ENCODE assay signal across 16 cellular contexts in genomic region chr22:44312766-44313165, GRCh38. TPM values are rescaled to one million over a fixed set of nuclear protein-coding genes. Genes with fewer than 3 reads are reported as not detected.
DNase-seq lines count a peak whose midpoint lies in the region; ATAC-seq and TF ChIP-seq lines count a peak whose summit lies in the region.
"Had no signal": no experiment of that assay in that cellular context is flagged by ENCODE, and none has a peak within 500 bp of the region (broad histone marks: within the 10 kb centered on the region; RNA-seq: fewer than 3 reads in every experiment).

Gene SHISAL1 (minus strand): TSS chr22:44312951. CDS start chr22:44300945, 12,006 bp downstream.

- no peaks in the 10 kb centered on the region for H3K27me3 Mint-ChIP-seq in osteocyte (ENCODE audit: unreplicated experiment)
- no peaks in the 10 kb centered on the region for H3K27me3 Mint-ChIP-seq in activated naive CD8-positive, alpha-beta T cell treated with anti-CD3 and anti-CD28 coated beads for 36 hours
- H3K27me3 Mint-ChIP-seq in T-helper 2 cell treated with Interferon-gamma antibody and Interleukin-4, amounts not matched to agents 5 μg/mL and 100 μg/mL, for 36 hours (ENCODE audit: low read depth): no peaks in the 10 kb centered on the region
- H3K27me3 Mint-ChIP-seq in activated T-cell treated with anti-CD3 and anti-CD28 coated beads, Interleukin-2, amount 50 U/mL, for 72 hours (ENCODE audit: low read depth): no peaks in the 10 kb centered on the region
- H3K27me3 Mint-ChIP-seq: naive thymus-derived CD4-positive, alpha-beta T cell had no signal

- peaks cover 50% of the 10 kb centered on the region for H3K4me1 Mint-ChIP-seq in osteocyte (ENCODE audit: unreplicated experiment)
- H3K4me1 Mint-ChIP-seq in activated naive CD8-positive, alpha-beta T cell treated with anti-CD3 and anti-CD28 coated beads for 36 hours: peaks cover 17% of the 10 kb centered on the region
- peaks cover 9% of the 10 kb centered on the region for H3K4me1 Mint-ChIP-seq in T-helper 2 cell treated with Interferon-gamma antibody and Interleukin-4, amounts not matched to agents 5 μg/mL and 100 μg/mL, for 36 hours (ENCODE audit: low read depth)
- peaks cover 9% of the 10 kb centered on the region for H3K4me1 Mint-ChIP-seq in activated T-cell treated with anti-CD3 and anti-CD28 coated beads, Interleukin-2, amount 50 U/mL, for 72 hours (ENCODE audit: low read depth)
- H3K4me1 Mint-ChIP-seq: T-helper 17 cell had no signal

- H3K36me3 Mint-ChIP-seq in osteocyte (ENCODE audit: unreplicated experiment): no peaks in the 10 kb centered on the region
- H3K36me3 Mint-ChIP-seq in activated naive CD8-positive, alpha-beta T cell treated with anti-CD3 and anti-CD28 coated beads for 36 hours: no peaks in the 10 kb centered on the region
- H3K36me3 Mint-ChIP-seq in T-helper 2 cell treated with Interferon-gamma antibody and Interleukin-4, amounts not matched to agents 5 μg/mL and 100 μg/mL, for 36 hours (ENCODE audit: low read depth): no peaks in the 10 kb centered on the region
- no peaks in the 10 kb centered on the region for H3K36me3 Mint-ChIP-seq in activated T-cell treated with anti-CD3 and anti-CD28 coated beads, Interleukin-2, amount 50 U/mL, for 72 hours (ENCODE audit: insufficient read depth in 2 of 2)
- H3K36me3 Mint-ChIP-seq: activated naive CD4-positive, alpha-beta T cell treated with anti-CD3 and anti-CD28 coated beads, Interleukin-2, amount 50 U/mL, for 72 hours; naive thymus-derived CD4-positive, alpha-beta T cell had no signal

- no peaks in the 10 kb centered on the region for H3K9me3 Mint-ChIP-seq in osteocyte (ENCODE audit: unreplicated experiment)
- no peaks in the 10 kb centered on the region for H3K9me3 Mint-ChIP-seq in activated naive CD8-positive, alpha-beta T cell treated with anti-CD3 and anti-CD28 coated beads for 36 hours
- no peaks in the 10 kb centered on the region for H3K9me3 Mint-ChIP-seq in T-helper 2 cell treated with Interferon-gamma antibody and Interleukin-4, amounts not matched to agents 5 μg/mL and 100 μg/mL, for 36 hours
- H3K9me3 Mint-ChIP-seq in activated T-cell treated with anti-CD3 and anti-CD28 coated beads, Interleukin-2, amount 50 U/mL, for 72 hours: no peaks in the 10 kb centered on the region
- H3K9me3 Mint-ChIP-seq: activated naive CD4-positive, alpha-beta T cell treated with anti-CD3 and anti-CD28 coated beads, Interleukin-2, amount 50 U/mL, for 72 hours; naive thymus-derived CD4-positive, alpha-beta T cell had no signal

- no peaks in the 10 kb centered on the region for H3K27me3 ChIP-seq in SJSA1 (replicated peaks)

- TF ChIP-seq CTCF in fibroblast of pulmonary artery (IDR thresholded peaks at IDR 0.05; ENCODE audit: low read length, missing control alignments): no peak
- TF ChIP-seq CTCF in osteocyte (IDR thresholded peaks at IDR 0.05): no peak

- H3K4me3 ChIP-seq in SJSA1 (no peak within 1 kb of the TSS), fibroblast of pulmonary artery (replicated peaks; ENCODE audit: low read depth, low read length) (no peak within 1 kb of the TSS)
- H3K4me3 ChIP-seq: thoracic aorta had no signal

- no peak for ATAC-seq in GM21528 (IDR thresholded peaks at IDR 0.05; ENCODE audit: low FRiP score, unreplicated experiment)
- ATAC-seq in activated T-cell treated with anti-CD3 and anti-CD28 coated beads, Interleukin-2, amount 50 U/mL, for 72 hours (replicated peaks in 1 of 2): no peak
- ATAC-seq: activated naive CD4-positive, alpha-beta T cell treated with anti-CD3 and anti-CD28 coated beads, Interleukin-2, amount 50 U/mL, for 72 hours; left lobe of liver; naive thymus-derived CD4-positive, alpha-beta T cell; T-helper 17 cell had no signal

- H3K27ac Mint-ChIP-seq in osteocyte (ENCODE audit: unreplicated experiment): peak within 1 kb of the TSS; percentile 85
- H3K27ac Mint-ChIP-seq in activated naive CD8-positive, alpha-beta T cell treated with anti-CD3 and anti-CD28 coated beads for 36 hours: no peak within 1 kb of the TSS
- H3K27ac Mint-ChIP-seq in T-helper 2 cell treated with Interferon-gamma antibody and Interleukin-4, amounts not matched to agents 5 μg/mL and 100 μg/mL, for 36 hours: no peak within 1 kb of the TSS
- no peak within 1 kb of the TSS for H3K27ac Mint-ChIP-seq in activated T-cell treated with anti-CD3 and anti-CD28 coated beads, Interleukin-2, amount 50 U/mL, for 72 hours
- H3K27ac Mint-ChIP-seq: naive thymus-derived CD4-positive, alpha-beta T cell; T-helper 17 cell had no signal

- peaks cover 46% of the 10 kb centered on the region for H3K4me1 ChIP-seq in SJSA1 (replicated peaks)

- no peak within 1 kb of the TSS for H3K4me3 Mint-ChIP-seq in osteocyte (ENCODE audit: unreplicated experiment)
- H3K4me3 Mint-ChIP-seq in activated naive CD8-positive, alpha-beta T cell treated with anti-CD3 and anti-CD28 coated beads for 36 hours: no peak within 1 kb of the TSS
- no peak within 1 kb of the TSS for H3K4me3 Mint-ChIP-seq in T-helper 2 cell treated with Interferon-gamma antibody and Interleukin-4, amounts not matched to agents 5 μg/mL and 100 μg/mL, for 36 hours
- H3K4me3 Mint-ChIP-seq in activated T-cell treated with anti-CD3 and anti-CD28 coated beads, Interleukin-2, amount 50 U/mL, for 72 hours: no peak within 1 kb of the TSS
- H3K4me3 Mint-ChIP-seq: naive thymus-derived CD4-positive, alpha-beta T cell; T-helper 17 cell had no signal

- no peaks in the 10 kb centered on the region for H3K36me3 ChIP-seq in SJSA1
- H3K36me3 ChIP-seq: thoracic aorta had no signal

- DNase-seq in ELR (ENCODE audit: low read depth): peak; percentile 38
- DNase-seq in SJSA1 (ENCODE audit: low read depth in 1 of 2, low spot score in 2 of 2): no peak
- peak; percentile 20 for DNase-seq in fibroblast of pulmonary artery (ENCODE audit: low read depth)
- DNase-seq in osteocyte (ENCODE audit: extremely low spot score, unreplicated experiment): no peak
- no peak for DNase-seq in activated naive CD8-positive, alpha-beta T cell treated with anti-CD3 and anti-CD28 coated beads for 36 hours
- no peak for DNase-seq in T-helper 2 cell treated with Interferon-gamma antibody and Interleukin-4, amounts not matched to agents 5 μg/mL and 100 μg/mL, for 36 hours (ENCODE audit: low spot score)
- no peak for DNase-seq in activated T-cell treated with anti-CD3 and anti-CD28 coated beads, Interleukin-2, amount 50 U/mL, for 72 hours
- DNase-seq: naive thymus-derived CD4-positive, alpha-beta T cell; NCI-H187 treated with DMSO at 0.1 percent for 48 hours; NCI-H82; stimulated activated CD4-positive, alpha-beta T cell treated with anti-CD3 and anti-CD28 coated beads, Interleukin-1b, Interleukin-23, amount 100 ng/mL, for 48 hours; T-helper 17 cell had no signal

- no peaks in the 10 kb centered on the region for H3K9me3 ChIP-seq in SJSA1 (replicated peaks)
- H3K9me3 ChIP-seq: thoracic aorta had no signal

- H3K27ac ChIP-seq in SJSA1: peak within 1 kb of the TSS; percentile 50
- H3K27ac ChIP-seq: thoracic aorta had no signal

RNA-seq across cellular contexts. Expression of gene SHISAL1, which starts in this region (rescaled TPM):
- 1.5 and 2.4 TPM in 2 replicates for total RNA-seq in SJSA1 (2014; rRNA removed; shearing (Covaris generic))
- 5.0 and 6.1 TPM in 2 replicates for total RNA-seq in osteocyte
- total RNA-seq in activated naive CD8-positive, alpha-beta T cell treated with anti-CD3 and anti-CD28 coated beads for 36 hours: not detected
- not detected for total RNA-seq in activated T-cell treated with anti-CD3 and anti-CD28 coated beads, Interleukin-2, amount 50 U/mL, for 72 hours
- total RNA-seq: activated naive CD4-positive, alpha-beta T cell treated with anti-CD3 and anti-CD28 coated beads, Interleukin-2, amount 50 U/mL, for 72 hours; naive thymus-derived CD4-positive, alpha-beta T cell; T-helper 17 cell had no signal

Comparison
In these comparisons a context has a peak if more than half of its experiments do, and no peak if none do; other contexts are left out.
1. DNase-seq: peak in ELR (single experiment) and fibroblast of pulmonary artery (single experiment); none in SJSA1 (0 of 2), osteocyte (single experiment), activated naive CD8-positive, alpha-beta T cell treated with anti-CD3 and anti-CD28 coated beads for 36 hours (single experiment), T-helper 2 cell treated with Interferon-gamma antibody and Interleukin-4, amounts not matched to agents 5 μg/mL and 100 μg/mL, for 36 hours (single experiment) and activated T-cell treated with anti-CD3 and anti-CD28 coated beads, Interleukin-2, amount 50 U/mL, for 72 hours (0 of 2).